ENCODE assay signal across 11 cellular contexts in the genomic region with DNA sequence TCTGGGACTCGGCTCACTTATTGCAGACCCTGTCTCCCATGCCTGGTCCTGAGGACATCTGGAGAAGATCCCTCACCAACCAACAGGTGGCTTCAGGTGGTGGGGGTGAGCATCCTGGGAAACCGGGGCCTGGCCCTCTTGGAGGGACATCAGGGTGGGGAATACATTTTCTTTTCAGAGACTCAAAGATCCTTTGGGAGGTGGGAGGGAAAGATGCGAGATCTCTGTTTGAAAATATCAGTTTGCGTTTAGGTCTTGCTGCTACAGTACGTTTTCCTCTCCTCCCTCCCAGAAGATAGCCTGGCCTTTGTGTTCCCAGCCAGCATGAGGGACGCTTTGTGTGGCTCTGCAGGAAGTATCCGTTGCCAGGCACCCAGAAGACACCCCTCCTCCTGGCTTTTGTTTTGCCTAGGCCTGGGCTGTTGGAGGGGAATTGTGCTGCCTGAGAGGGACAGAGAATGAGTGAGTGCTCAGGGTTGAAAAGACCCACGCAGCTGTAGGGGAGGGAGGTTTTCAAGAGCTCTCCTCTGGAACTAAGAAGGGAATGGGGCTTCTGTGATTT. TPM values are rescaled to one million over a fixed set of nuclear protein-coding genes. Genes with fewer than 3 reads are reported as not detected.
DNase-seq lines count a peak whose midpoint lies in the region; ATAC-seq, FAIRE-seq and TF ChIP-seq lines count a peak whose summit lies in the region.
"Had no signal": no experiment of that assay in that cellular context is flagged by ENCODE, and none has a peak within 500 bp of the region (broad histone marks: within the 10 kb centered on the region; RNA-seq: fewer than 3 reads in every experiment).

No MANE protein-coding gene starts in this region.

- H3K27ac ChIP-seq in HUES64 (ENCODE audit: low read depth, low read length), result peak overlapping the region; percentile 89
- no peak overlapping the region for H3K27ac ChIP-seq in pancreas
- no peak overlapping the region for H3K27ac ChIP-seq in esophagus squamous epithelium
- H3K27ac ChIP-seq: ovary had no signal

- H3K9me3 ChIP-seq in HUES64 (ENCODE audit: insufficient read depth, low read depth, low read length), result peaks cover 2% of the 10 kb centered on the region; the same call in 1 of the 2 replicates
- no peaks in the 10 kb centered on the region for H3K9me3 ChIP-seq in pancreas
- no peaks in the 10 kb centered on the region for H3K9me3 ChIP-seq in esophagus squamous epithelium
- H3K9me3 ChIP-seq: ovary had no signal

- H3K4me1 ChIP-seq in HUES64 (ENCODE audit: insufficient read depth, low read length) (peaks cover 19% of the 10 kb centered on the region), pancreas (no peaks in the 10 kb centered on the region), esophagus squamous epithelium (peaks cover 0 to 4% (median 0%) of the 10 kb centered on the region in 3 donors)

- no peak for TF ChIP-seq POLR2A in esophagus squamous epithelium (IDR thresholded peaks at IDR 0.05)

- DNase-seq in NCI-H345 treated with DMSO at 0.1 percent for 48 hours (lab: John Stamatoyannopoulos, UW; ENCODE audit: unreplicated experiment) (peak; percentile 98), frontal cortex (ENCODE audit: low spot score in 2 of 2) (peak; percentile 24 to 51), pancreas (no peak), HK-2 (ENCODE audit: unreplicated experiment) (no peak), esophagus squamous epithelium (lab: John Stamatoyannopoulos, UW) (no peak), NCI-H524 treated with DMSO at 0.1 percent for 48 hours (lab: John Stamatoyannopoulos, UW) (no peak)
- DNase-seq: activated CD8-positive, alpha-beta memory T cell treated with anti-CD3 and anti-CD28 coated beads, Interleukin-2, amount 50 U/mL, for 4 hours; ovary had no signal

- no peaks in the 10 kb centered on the region for H3K27me3 ChIP-seq in HUES64 (ENCODE audit: insufficient read depth, low read length)
- H3K27me3 ChIP-seq in pancreas, result no peaks in the 10 kb centered on the region
- no peaks in the 10 kb centered on the region for H3K27me3 ChIP-seq in esophagus squamous epithelium
- H3K27me3 ChIP-seq: ovary had no signal

- TF ChIP-seq CTCF in pancreas (IDR thresholded peaks at IDR 0.05) (no peak), esophagus squamous epithelium (IDR thresholded peaks at IDR 0.05) (no peak)

- H3K36me3 ChIP-seq in HUES64 (ENCODE audit: insufficient read depth, low read length) (no peaks in the 10 kb centered on the region), pancreas (no peaks in the 10 kb centered on the region), esophagus squamous epithelium (no peaks in the 10 kb centered on the region)
- H3K36me3 ChIP-seq: ovary had no signal

- ATAC-seq in pancreas (peak in 3 of 4 donors; percentile 56 to 75 (median 66)), GM19467 (IDR thresholded peaks at IDR 0.05; ENCODE audit: unreplicated experiment) (no peak)

- intact Hi-C loops in pancreas (cut with DNase I), result no loop called here
- intact Hi-C loops in esophagus squamous epithelium (cut with DNase I), result no loop called here

- FAIRE-seq in frontal cortex (lab: Jason Lieb, UNC) (no peak), pancreas (lab: Jason Lieb, UNC) (no peak)
- FAIRE-seq: GM18507 had no signal

- 18% methylated on average over 8 of the region's 8 CpGs for WGBS in HUES64
- WGBS in pancreas, 2 donors, result 49 to 50% methylated on average over 8 of the region's 8 CpGs
- 60 to 66% methylated on average over 3 to 7 of the region's 8 CpGs for WGBS in esophagus squamous epithelium, 2 donors

- H3K9ac ChIP-seq in HUES64 (ENCODE audit: low read depth, low read length), result peak overlapping the region; percentile 73

- peak overlapping the region; percentile 39 for H3K4me3 ChIP-seq in HUES64 (ENCODE audit: low read length)
- no peak overlapping the region for H3K4me3 ChIP-seq in pancreas
- no peak overlapping the region for H3K4me3 ChIP-seq in esophagus squamous epithelium
- H3K4me3 ChIP-seq: ovary had no signal

RNA-seq across cellular contexts. Expression of a gene that starts 21.8 kb away (rescaled TPM):
- polyA plus RNA-seq in HUES64 (2013, experiment 1 of 2), result 2.6 TPM
- 4.2 TPM for polyA plus RNA-seq in HUES64 (2013, experiment 2 of 2)
- total RNA-seq in frontal cortex (4.1 TPM), pancreas (1 to 10 TPM in 1 of 6 donors, under 1 TPM in 5; 0.19 to 1.7 (median 0.69) TPM), esophagus squamous epithelium (1 to 10 TPM; 2.5 to 6.7 (median 4.1) TPM)
- 1 to 10 TPM in 1 of 2 donors, under 1 TPM in 1; 0.27 to 1.3 TPM for polyA plus RNA-seq in pancreas

Comparison
In these comparisons a context has a peak if more than half of its experiments do, and no peak if none do; other contexts are left out.
1. DNase-seq: peak in NCI-H345 treated with DMSO at 0.1 percent for 48 hours (single experiment) and frontal cortex (2 of 2); none in pancreas (0 of 6), HK-2 (single experiment), esophagus squamous epithelium (single experiment) and NCI-H524 treated with DMSO at 0.1 percent for 48 hours (single experiment).